ENCODE assay signal across 1 cellular context in genomic region chr20:35723652-35724320, GRCh38.
A peak's percentile ranks its signal among the peaks of the same experiment; 100 is the strongest.
TF ChIP-seq lines count a peak whose summit lies in the region.

No MANE protein-coding gene starts in this region.

TF ChIP-seq in GM12878, 131 proteins besides CTCF, POLR2A, EP300 and RAD21:
- peak; percentile 6; the same call in 1 of the 2 replicates for TF ChIP-seq POLR2AphosphoS5 (IDR thresholded peaks at IDR 0.05; ENCODE audit: low read length)
